Comparison of ENCODE assay signal across 21 cellular contexts in genomic region chr7:4790078-4790465, GRCh38. TPM values are rescaled to one million over a fixed set of nuclear protein-coding genes. Genes with fewer than 3 reads are reported as not detected.
DNase-seq lines count a peak whose midpoint lies in the region; ATAC-seq and TF ChIP-seq lines count a peak whose summit lies in the region.
"Had no signal": no experiment of that assay in that cellular context is flagged by ENCODE, and none has a peak within 500 bp of the region (broad histone marks: within the 10 kb centered on the region; RNA-seq: fewer than 3 reads in every experiment).

No MANE protein-coding gene starts in this region.

- peaks cover 21% of the 10 kb centered on the region for H3K36me3 Mint-ChIP-seq in activated CD4-positive, alpha-beta T cell treated with anti-CD3 and anti-CD28 coated beads, Interleukin-2, amount 10 ng/mL, durations not matched to agents 24 days and 14 days (ENCODE audit: low read depth)
- H3K36me3 Mint-ChIP-seq in CD14-positive monocyte = peaks cover 45 to 64% of the 10 kb centered on the region in 2 donors
- peaks cover 21% of the 10 kb centered on the region for H3K36me3 Mint-ChIP-seq in central memory CD8-positive, alpha-beta T cell (ENCODE audit: insufficient read depth)
- peaks cover 16% of the 10 kb centered on the region for H3K36me3 Mint-ChIP-seq in mesothelial cell of epicardium

- H3K27ac Mint-ChIP-seq in activated CD4-positive, alpha-beta T cell treated with anti-CD3 and anti-CD28 coated beads, Interleukin-2, amount 10 ng/mL, durations not matched to agents 24 days and 14 days = peak overlapping the region; percentile 54
- H3K27ac Mint-ChIP-seq in CD14-positive monocyte (peak overlapping the region in 4 of 7 donors; percentile 9 to 89 (median 52)), mesothelial cell of epicardium (peak overlapping the region; percentile 51)
- peak overlapping the region; percentile 50 for H3K27ac Mint-ChIP-seq in central memory CD8-positive, alpha-beta T cell (ENCODE audit: low read depth)
- H3K27ac Mint-ChIP-seq: B cell; CD4-positive, alpha-beta T cell had no signal

- no peak for TF ChIP-seq POLR2A in breast epithelium (IDR thresholded peaks at IDR 0.05)

- no peaks in the 10 kb centered on the region for H3K27me3 Mint-ChIP-seq in activated CD4-positive, alpha-beta T cell treated with anti-CD3 and anti-CD28 coated beads, Interleukin-2, amount 10 ng/mL, durations not matched to agents 24 days and 14 days
- H3K27me3 Mint-ChIP-seq in CD14-positive monocyte (ENCODE audit: low read depth in 3 of 3) (peaks cover 0 to 5% (median 0%) of the 10 kb centered on the region in 3 donors), mesothelial cell of epicardium (ENCODE audit: low read depth) (no peaks in the 10 kb centered on the region)
- no peaks in the 10 kb centered on the region for H3K27me3 Mint-ChIP-seq in central memory CD8-positive, alpha-beta T cell
- H3K27me3 Mint-ChIP-seq: B cell; CD4-positive, alpha-beta T cell; CD8-positive, alpha-beta memory T cell had no signal

- H3K9me3 Mint-ChIP-seq in activated CD4-positive, alpha-beta T cell treated with anti-CD3 and anti-CD28 coated beads, Interleukin-2, amount 10 ng/mL, durations not matched to agents 24 days and 14 days = no peaks in the 10 kb centered on the region
- H3K9me3 Mint-ChIP-seq in CD14-positive monocyte (peaks cover 0 to 8% (median 2%) of the 10 kb centered on the region in 7 donors), mesothelial cell of epicardium (no peaks in the 10 kb centered on the region)
- no peaks in the 10 kb centered on the region for H3K9me3 Mint-ChIP-seq in central memory CD8-positive, alpha-beta T cell
- H3K9me3 Mint-ChIP-seq: CD4-positive, alpha-beta T cell; CD8-positive, alpha-beta memory T cell had no signal

- no peak overlapping the region for H3K27ac ChIP-seq in breast epithelium
- H3K27ac ChIP-seq: 22Rv1, BLaER1, C4-2B, GM23248 had no signal

- no peaks in the 10 kb centered on the region for H3K27me3 ChIP-seq in breast epithelium
- H3K27me3 ChIP-seq: BLaER1 had no signal

- DNase-seq in activated CD4-positive, alpha-beta T cell treated with anti-CD3 and anti-CD28 coated beads, Interleukin-2, amount 10 ng/mL, durations not matched to agents 24 days and 14 days = no peak
- DNase-seq in activated CD4-positive, alpha-beta T cell treated with anti-CD3 and anti-CD28 coated beads for 1 hour = no peak
- DNase-seq in CD14-positive monocyte (ENCODE audit: low spot score) (no peak), mesothelial cell of epicardium (ENCODE audit: low spot score in 2 of 2, unreplicated experiment in 2 of 2) (no peak), breast epithelium (ENCODE audit: low spot score in 2 of 2) (no peak)
- DNase-seq in central memory CD8-positive, alpha-beta T cell (ENCODE audit: low spot score in 2 of 2) = no peak
- DNase-seq in activated effector memory CD4-positive, alpha-beta T cell treated with anti-CD3 and anti-CD28 coated beads, Interleukin-2, amount 50 U/mL, for 16 hours = no peak
- DNase-seq: CD4-positive, alpha-beta T cell; CD8-positive, alpha-beta memory T cell; DMS 273 treated with DMSO at 0.1 percent for 48 hours; DMS79; EL; GF-D8; GM23248; H7; HCEC 1CT had no signal

- TF ChIP-seq CTCF in CD14-positive monocyte (IDR thresholded peaks at IDR 0.05) = no peak
- no peak for TF ChIP-seq CTCF in mesothelial cell of epicardium (IDR thresholded peaks at IDR 0.05; ENCODE audit: unreplicated experiment)
- no peak for TF ChIP-seq CTCF in breast epithelium (IDR thresholded peaks at IDR 0.05)

- no peak overlapping the region for H3K4me3 ChIP-seq in breast epithelium
- H3K4me3 ChIP-seq: BLaER1, GM23248 had no signal

- intact Hi-C loops in activated CD4-positive, alpha-beta T cell treated with anti-CD3 and anti-CD28 coated beads, Interleukin-2, amount 10 ng/mL, durations not matched to agents 24 days and 14 days (cut with micrococcal nuclease) = no loop called here
- intact Hi-C loops in CD14-positive monocyte (cut with micrococcal nuclease) = no loop called here
- intact Hi-C loops in breast epithelium (cut with DNase I; ENCODE audit: low total_unique reads) = no loop called here

- H3K4me3 Mint-ChIP-seq in activated CD4-positive, alpha-beta T cell treated with anti-CD3 and anti-CD28 coated beads, Interleukin-2, amount 10 ng/mL, durations not matched to agents 24 days and 14 days = no peak overlapping the region
- H3K4me3 Mint-ChIP-seq in CD14-positive monocyte (no peak overlapping the region), mesothelial cell of epicardium (no peak overlapping the region)
- H3K4me3 Mint-ChIP-seq in central memory CD8-positive, alpha-beta T cell = no peak overlapping the region
- H3K4me3 Mint-ChIP-seq: B cell; CD4-positive, alpha-beta T cell had no signal

- no peak for ATAC-seq in central memory CD8-positive, alpha-beta T cell (replicated peaks; ENCODE audit: extremely low read depth, poor library complexity, severe bottlenecking)
- no peak for ATAC-seq in GM18870 (IDR thresholded peaks at IDR 0.05; ENCODE audit: unreplicated experiment)

- H3K9me3 ChIP-seq in breast epithelium = no peaks in the 10 kb centered on the region
- H3K9me3 ChIP-seq: BLaER1 had no signal

- H3K4me1 ChIP-seq in breast epithelium = no peaks in the 10 kb centered on the region

- H3K36me3 ChIP-seq in breast epithelium = peaks cover 17% of the 10 kb centered on the region

- peaks cover 3% of the 10 kb centered on the region for H3K4me1 Mint-ChIP-seq in activated CD4-positive, alpha-beta T cell treated with anti-CD3 and anti-CD28 coated beads, Interleukin-2, amount 10 ng/mL, durations not matched to agents 24 days and 14 days
- H3K4me1 Mint-ChIP-seq in CD14-positive monocyte (peaks cover 8% of the 10 kb centered on the region), mesothelial cell of epicardium (no peaks in the 10 kb centered on the region)
- H3K4me1 Mint-ChIP-seq in central memory CD8-positive, alpha-beta T cell = no peaks in the 10 kb centered on the region

RNA-seq across cellular contexts. Expression of gene AP5Z1, which starts 14.6 kb away (rescaled TPM):
- total RNA-seq in activated CD4-positive, alpha-beta T cell treated with anti-CD3 and anti-CD28 coated beads, Interleukin-2, amount 10 ng/mL, durations not matched to agents 24 days and 14 days = 42.2 and 44.4 TPM in 2 replicates
- polyA plus RNA-seq in CD14-positive monocyte = 10 to 100 TPM; 30.8 to 33.8 TPM
- total RNA-seq in mesothelial cell of epicardium = 35.6 to 40.9 TPM (median 36.2 TPM) in 3 replicates
- 10 to 100 TPM; 20.0 to 25.9 (median 23.3) TPM for total RNA-seq in breast epithelium
